8 cellular contexts compared by ENCODE assay signal in genomic region chr3:40456279-40456939, GRCh38. TPM values are rescaled to one million over a fixed set of nuclear protein-coding genes. Genes with fewer than 3 reads are reported as not detected.
A peak's percentile ranks its signal among the peaks of the same experiment; 100 is the strongest.
DNase-seq lines count a peak whose midpoint lies in the region; ATAC-seq, FAIRE-seq and TF ChIP-seq lines count a peak whose summit lies in the region.

No MANE protein-coding gene starts in this region.

- peak overlapping the region; percentile 92 for H3K27ac Mint-ChIP-seq in activated CD4-positive, alpha-beta T cell treated with anti-CD3 and anti-CD28 coated beads, Interleukin-2, amount 10 ng/mL, durations not matched to agents 7 days and 5 days

- peaks cover 60% of the 10 kb centered on the region for H3K4me1 ChIP-seq in HepG2 (ENCODE audit: insufficient read depth, low read length)
- peaks cover 20 to 44% of the 10 kb centered on the region in 2 donors for H3K4me1 ChIP-seq in thoracic aorta (ENCODE audit: control insufficient read depth in 1 of 2, low read depth in 2 of 2)

- no peak for FAIRE-seq in HepG2 (lab: Jason Lieb, UNC)

- H3K27me3 ChIP-seq in HepG2 (ENCODE audit: control insufficient read depth in 1 of 2, insufficient read depth in 2 of 2, low read length in 2 of 2) (no peaks in the 10 kb centered on the region; a peak in 1 of 5 replicates), thoracic aorta (replicated peaks; ENCODE audit: insufficient read depth) (no peaks in the 10 kb centered on the region)

- intact Hi-C loops in HepG2 (cut with micrococcal nuclease; ENCODE audit: unreplicated experiment) = loop anchor here (2.0 to 10.0 kb wide), 3 partner anchors 51 to 648 kb away; partner anchors contain the start of genes ZNF620 and ZNF621

- no peak for DNase-seq in activated CD4-positive, alpha-beta T cell treated with anti-CD3 and anti-CD28 coated beads, Interleukin-2, amount 10 ng/mL, durations not matched to agents 7 days and 5 days
- no peak for DNase-seq in activated CD4-positive, alpha-beta T cell treated with anti-CD3 and anti-CD28 coated beads, Interleukin-2, amount 50 U/mL, for 4 hours
- no peak for DNase-seq in astrocyte of the cerebellum (ENCODE audit: low read depth)
- no peak for DNase-seq in HepG2 (ENCODE audit: low spot score)
- no peak for DNase-seq in thoracic aorta (ENCODE audit: low spot score)
- no peak for DNase-seq in cortex of kidney (lab: John Stamatoyannopoulos, UW)
- DNase-seq in A172 (ENCODE audit: low spot score) = no peak
- DNase-seq in stimulated activated CD8-positive, alpha-beta memory T cell treated with anti-CD3 and anti-CD28 coated beads, Interleukin-4, amount 100 ng/mL, for 48 hours = no peak

- in situ Hi-C loops in astrocyte of the cerebellum (cut with HindIII; ENCODE audit: low sequenced_read_pairs) (no loop called here), HepG2 (cut with HindIII; ENCODE audit: extremely low pct_ligation_motif_present, low pct_unique_long_range_greater_than_20kb) (loop anchor here (10.0 kb wide), 1 partner anchor 142 kb away; no protein-coding TSS in a partner anchor)

- H3K9me3 ChIP-seq in HepG2 (ENCODE audit: low read length) (no peaks in the 10 kb centered on the region), thoracic aorta (no peaks in the 10 kb centered on the region)

- H3K9ac ChIP-seq in HepG2 (ENCODE audit: insufficient read depth, low read depth, low read length) = peak overlapping the region; percentile 98

- H3K36me3 ChIP-seq in HepG2 (replicated peaks in 1 of 2; ENCODE audit: control insufficient read depth in 1 of 2, insufficient read depth in 2 of 2, low read length in 2 of 2) (peaks cover 8 to 19% of the 10 kb centered on the region in 2 experiments), thoracic aorta (peaks cover 18% of the 10 kb centered on the region)

- peaks cover 21% of the 10 kb centered on the region for H4K20me1 ChIP-seq in HepG2 (ENCODE audit: insufficient read depth, low read length)

- peaks cover 68% of the 10 kb centered on the region for H3K4me1 Mint-ChIP-seq in activated CD4-positive, alpha-beta T cell treated with anti-CD3 and anti-CD28 coated beads, Interleukin-2, amount 10 ng/mL, durations not matched to agents 7 days and 5 days

- peaks cover 29% of the 10 kb centered on the region for H3K36me3 Mint-ChIP-seq in activated CD4-positive, alpha-beta T cell treated with anti-CD3 and anti-CD28 coated beads, Interleukin-2, amount 10 ng/mL, durations not matched to agents 7 days and 5 days (ENCODE audit: low read depth)

- H3K9me3 Mint-ChIP-seq in activated CD4-positive, alpha-beta T cell treated with anti-CD3 and anti-CD28 coated beads, Interleukin-2, amount 10 ng/mL, durations not matched to agents 7 days and 5 days = no peaks in the 10 kb centered on the region

- H3K27ac ChIP-seq in HepG2 (ENCODE audit: extremely low read length, insufficient read depth, low read length) (peak overlapping the region; percentile 86), thoracic aorta (peak overlapping the region; percentile 82 to 85)

- TSS peak; percentile 94 for BruUV-seq in HepG2 (replicated peaks; lab: Mats Ljungman, UMichigan)

- peak overlapping the region; percentile 83 for H3K4me3 Mint-ChIP-seq in activated CD4-positive, alpha-beta T cell treated with anti-CD3 and anti-CD28 coated beads, Interleukin-2, amount 10 ng/mL, durations not matched to agents 7 days and 5 days

- no peak for TF ChIP-seq EP300 in HepG2 (IDR thresholded peaks at IDR 0.05; ENCODE audit: low read depth in 2 of 2, low read length in 2 of 2)
- no peak for TF ChIP-seq EP300 in HepG2 (CRISPR knock-in tag; IDR thresholded peaks at IDR 0.05; ENCODE audit: borderline replicate concordance)

- H3K27me3 Mint-ChIP-seq in activated CD4-positive, alpha-beta T cell treated with anti-CD3 and anti-CD28 coated beads, Interleukin-2, amount 10 ng/mL, durations not matched to agents 7 days and 5 days = no peaks in the 10 kb centered on the region

- 66% methylated on average over 27 of the region's 29 CpGs for WGBS in HepG2 (ENCODE audit: low lambda C conversion rate)

- CTCF ChIA-PET in activated CD4-positive, alpha-beta T cell treated with anti-CD3 and anti-CD28 coated beads, Interleukin-2, amount 10 ng/mL, durations not matched to agents 7 days and 5 days (lab: Charles Lee) = no interaction called here
- CTCF ChIA-PET in HepG2 (lab: Yijun Ruan, JAX; ENCODE audit: low intra/inter-chr PET ratio, low total read pairs) = no interaction called here

- H2AFZ ChIP-seq in HepG2 (ENCODE audit: low read length) = no peak overlapping the region

- ATAC-seq in HepG2 (no peak), thoracic aorta (ENCODE audit: insufficient number of reproducible peaks, low FRiP score, low read depth) (no peak)

- peak overlapping the region; percentile 71 for H3K4me2 ChIP-seq in HepG2 (ENCODE audit: low read depth, low read length)

- peaks cover 33% of the 10 kb centered on the region for H3K79me2 ChIP-seq in HepG2 (ENCODE audit: insufficient read depth, low read length)

- peak overlapping the region; percentile 90 for H3K4me3 ChIP-seq in astrocyte of the cerebellum (ENCODE audit: low read depth, low read length)
- H3K4me3 ChIP-seq in HepG2 (replicated peaks in 1 of 3; ENCODE audit: insufficient read depth in 1 of 3, low read depth in 2 of 3, low read length in 3 of 3) = peak overlapping the region; percentile 80 to 98 (median 84)
- H3K4me3 ChIP-seq in thoracic aorta = peak overlapping the region; percentile 95

- no peak for TF ChIP-seq CTCF in astrocyte of the cerebellum (IDR thresholded peaks at IDR 0.05; ENCODE audit: low read depth, low read length, missing control alignments)
- TF ChIP-seq CTCF in HepG2 (CRISPR knock-in tag; IDR thresholded peaks at IDR 0.05) = no peak
- TF ChIP-seq CTCF in thoracic aorta (IDR thresholded peaks at IDR 0.05) = no peak

- TF ChIP-seq POLR2A in HepG2 (IDR thresholded peaks at IDR 0.05; ENCODE audit: insufficient read depth in 1 of 2, low read depth in 2 of 2, low read length in 2 of 2) = no peak

- POLR2A ChIA-PET in activated CD4-positive, alpha-beta T cell treated with anti-CD3 and anti-CD28 coated beads, Interleukin-2, amount 10 ng/mL, durations not matched to agents 7 days and 5 days (lab: Charles Lee) = interaction anchor here (0.6 kb wide), 2 partner anchors 10 to 12 kb away, joined by 4 read pairs; no protein-coding TSS in a partner anchor
- POLR2A ChIA-PET in HepG2 (lab: Yijun Ruan, JAX) = interaction anchor here (0.9 to 3.9 kb wide), 15 partner anchors 9 to 821 kb away, joined by 3 to 37 read pairs (median 6); partner anchors contain the start of genes CTNNB1, EIF1B, ZNF619 and ZNF620

- no peak for TF ChIP-seq RAD21 in HepG2 (CRISPR knock-in tag; IDR thresholded peaks at IDR 0.05)

RNA-seq across cellular contexts. Expression of gene RPL14, which starts 0.7 kb away (rescaled TPM):
- total RNA-seq in activated CD4-positive, alpha-beta T cell treated with anti-CD3 and anti-CD28 coated beads, Interleukin-2, amount 10 ng/mL, durations not matched to agents 7 days and 5 days = 1,000 to 10,000 TPM; 2,359 to 2,726 TPM
- total RNA-seq in HepG2 (2016; rRNA removed; fragmentation: Illumina TruSeq; extraction: Trizol) (1,291 and 1,534 TPM in 2 replicates), thoracic aorta (100 to 1,000 TPM; 145 to 291 TPM)
- 1,420 and 1,565 TPM in 2 replicates for total RNA-seq in HepG2 (2016; cell fraction: cytosol; rRNA removed; fragmentation: Illumina TruSeq; extraction: Trizol; ENCODE audit: low read depth)
- 1,291 and 1,624 TPM in 2 replicates for total RNA-seq in HepG2 (2016; cell fraction: insoluble cytoplasmic fraction; rRNA removed; fragmentation: Illumina TruSeq; extraction: Trizol)
- 2,440 and 2,539 TPM in 2 replicates for total RNA-seq in HepG2 (2016; cell fraction: membrane; rRNA removed; fragmentation: Illumina TruSeq; extraction: Trizol)
- total RNA-seq in HepG2 (2016; cell fraction: nucleus; rRNA removed; fragmentation: Illumina TruSeq; extraction: Trizol) = 404 and 486 TPM in 2 replicates
- polyA plus RNA-seq in HepG2 (2011; rRNA removed) = 502 and 554 TPM in 2 replicates
- polyA plus RNA-seq in HepG2 (2011; cell fraction: cytosol; rRNA removed) = 480 and 499 TPM in 2 replicates
- 133 TPM in 2 replicates for polyA plus RNA-seq in HepG2 (2011; cell fraction: nucleus; rRNA removed)
- 2,003 and 2,065 TPM in 2 replicates for polyA plus RNA-seq in HepG2 (2012)
- polyA plus RNA-seq in HepG2 (2016; cell fraction: cytosol; fragmentation: Illumina TruSeq; extraction: Trizol; ENCODE audit: low read depth) = 2,396 and 2,553 TPM in 2 replicates
- polyA plus RNA-seq in HepG2 (2016; cell fraction: insoluble cytoplasmic fraction; fragmentation: Illumina TruSeq; extraction: Trizol; ENCODE audit: low read depth) = 1,996 and 2,029 TPM in 2 replicates
- polyA plus RNA-seq in HepG2 (2016; cell fraction: membrane; fragmentation: Illumina TruSeq; extraction: Trizol; ENCODE audit: low read depth) = 3,179 and 3,263 TPM in 2 replicates
- polyA plus RNA-seq in HepG2 (2016; cell fraction: nucleus; fragmentation: Illumina TruSeq; extraction: Trizol; ENCODE audit: insufficient read depth, low read depth) = 859 TPM in 2 replicates
- polyA minus RNA-seq in HepG2 (2011; rRNA and poly(A)+ RNA removed; ENCODE audit: low replicate concordance) = 440 and 569 TPM in 2 replicates
- polyA minus RNA-seq in HepG2 (2011; cell fraction: cytosol; rRNA and poly(A)+ RNA removed) = 617 and 745 TPM in 2 replicates
- polyA minus RNA-seq in HepG2 (2011; cell fraction: nucleus; rRNA and poly(A)+ RNA removed) = 167 and 200 TPM in 2 replicates
- total RNA-seq in A172 (2014; rRNA removed; shearing (Covaris generic)) = 313 and 589 TPM in 2 replicates

RNA-seq across cellular contexts. Expression of gene ZNF619, which starts 20.5 kb away (rescaled TPM):
- 1 to 10 TPM; 9.5 to 9.8 TPM for total RNA-seq in activated CD4-positive, alpha-beta T cell treated with anti-CD3 and anti-CD28 coated beads, Interleukin-2, amount 10 ng/mL, durations not matched to agents 7 days and 5 days
- total RNA-seq in HepG2 (2016; rRNA removed; fragmentation: Illumina TruSeq; extraction: Trizol) (4.9 and 5.2 TPM in 2 replicates), thoracic aorta (1 to 10 TPM; 3.8 to 4.0 TPM)
- total RNA-seq in HepG2 (2016; cell fraction: cytosol; rRNA removed; fragmentation: Illumina TruSeq; extraction: Trizol; ENCODE audit: low read depth) = 0.40 and 0.88 TPM in 2 replicates
- 4.5 and 5.1 TPM in 2 replicates for total RNA-seq in HepG2 (2016; cell fraction: insoluble cytoplasmic fraction; rRNA removed; fragmentation: Illumina TruSeq; extraction: Trizol)
- total RNA-seq in HepG2 (2016; cell fraction: membrane; rRNA removed; fragmentation: Illumina TruSeq; extraction: Trizol) = 1.6 and 1.8 TPM in 2 replicates
- 4.0 and 5.1 TPM in 2 replicates for total RNA-seq in HepG2 (2016; cell fraction: nucleus; rRNA removed; fragmentation: Illumina TruSeq; extraction: Trizol)
- 0.83 and 1.0 TPM in 2 replicates for polyA plus RNA-seq in HepG2 (2011; rRNA removed)
- polyA plus RNA-seq in HepG2 (2011; cell fraction: cytosol; rRNA removed) = 0.83 and 0.95 TPM in 2 replicates
- 1.5 and 1.9 TPM in 2 replicates for polyA plus RNA-seq in HepG2 (2011; cell fraction: nucleus; rRNA removed)
- polyA plus RNA-seq in HepG2 (2012) = 0.97 and 1.1 TPM in 2 replicates
- 0.11 and 0.15 TPM in 2 replicates for polyA plus RNA-seq in HepG2 (2016; cell fraction: cytosol; fragmentation: Illumina TruSeq; extraction: Trizol; ENCODE audit: low read depth)
- polyA plus RNA-seq in HepG2 (2016; cell fraction: insoluble cytoplasmic fraction; fragmentation: Illumina TruSeq; extraction: Trizol; ENCODE audit: low read depth) = 2.4 TPM in 2 replicates
- polyA plus RNA-seq in HepG2 (2016; cell fraction: membrane; fragmentation: Illumina TruSeq; extraction: Trizol; ENCODE audit: low read depth) = 0.53 and 0.58 TPM in 2 replicates
- polyA plus RNA-seq in HepG2 (2016; cell fraction: nucleus; fragmentation: Illumina TruSeq; extraction: Trizol; ENCODE audit: insufficient read depth, low read depth) = 2.7 and 3.1 TPM in 2 replicates
- 4.6 and 6.5 TPM in 2 replicates for polyA minus RNA-seq in HepG2 (2011; rRNA and poly(A)+ RNA removed; ENCODE audit: low replicate concordance)
- 2.4 and 2.9 TPM in 2 replicates for polyA minus RNA-seq in HepG2 (2011; cell fraction: cytosol; rRNA and poly(A)+ RNA removed)
- polyA minus RNA-seq in HepG2 (2011; cell fraction: nucleus; rRNA and poly(A)+ RNA removed) = 5.2 and 5.3 TPM in 2 replicates
- 4.9 and 5.1 TPM in 2 replicates for total RNA-seq in A172 (2014; rRNA removed; shearing (Covaris generic))

RNA-seq across cellular contexts. Expression of gene ZNF620, which starts 49.4 kb away (rescaled TPM):
- 1 to 10 TPM; 5.5 to 5.6 TPM for total RNA-seq in activated CD4-positive, alpha-beta T cell treated with anti-CD3 and anti-CD28 coated beads, Interleukin-2, amount 10 ng/mL, durations not matched to agents 7 days and 5 days
- total RNA-seq in HepG2 (2016; rRNA removed; fragmentation: Illumina TruSeq; extraction: Trizol) = 12.2 and 16.3 TPM in 2 replicates
- total RNA-seq in HepG2 (2016; cell fraction: cytosol; rRNA removed; fragmentation: Illumina TruSeq; extraction: Trizol; ENCODE audit: low read depth) = 1.7 and 2.7 TPM in 2 replicates
- total RNA-seq in HepG2 (2016; cell fraction: insoluble cytoplasmic fraction; rRNA removed; fragmentation: Illumina TruSeq; extraction: Trizol) = 12.6 and 17.8 TPM in 2 replicates
- total RNA-seq in HepG2 (2016; cell fraction: membrane; rRNA removed; fragmentation: Illumina TruSeq; extraction: Trizol) = 7.8 and 9.2 TPM in 2 replicates
- 6.7 and 8.5 TPM in 2 replicates for total RNA-seq in HepG2 (2016; cell fraction: nucleus; rRNA removed; fragmentation: Illumina TruSeq; extraction: Trizol)
- polyA plus RNA-seq in HepG2 (2011; rRNA removed) = 2.3 TPM in 2 replicates
- 1.9 and 2.1 TPM in 2 replicates for polyA plus RNA-seq in HepG2 (2011; cell fraction: cytosol; rRNA removed)
- polyA plus RNA-seq in HepG2 (2011; cell fraction: nucleus; rRNA removed) = 2.3 and 2.8 TPM in 2 replicates
- polyA plus RNA-seq in HepG2 (2012) = 1.8 and 2.9 TPM in 2 replicates
- polyA plus RNA-seq in HepG2 (2016; cell fraction: cytosol; fragmentation: Illumina TruSeq; extraction: Trizol; ENCODE audit: low read depth) = 0.79 and 0.89 TPM in 2 replicates
- polyA plus RNA-seq in HepG2 (2016; cell fraction: insoluble cytoplasmic fraction; fragmentation: Illumina TruSeq; extraction: Trizol; ENCODE audit: low read depth) = 8.3 and 9.0 TPM in 2 replicates
- 3.1 TPM in 2 replicates for polyA plus RNA-seq in HepG2 (2016; cell fraction: membrane; fragmentation: Illumina TruSeq; extraction: Trizol; ENCODE audit: low read depth)
- polyA plus RNA-seq in HepG2 (2016; cell fraction: nucleus; fragmentation: Illumina TruSeq; extraction: Trizol; ENCODE audit: insufficient read depth, low read depth) = 5.5 and 7.0 TPM in 2 replicates
- polyA minus RNA-seq in HepG2 (2011; rRNA and poly(A)+ RNA removed; ENCODE audit: low replicate concordance) = 0.16 and 1.7 TPM in 2 replicates
- 3.1 and 3.7 TPM in 2 replicates for polyA minus RNA-seq in HepG2 (2011; cell fraction: cytosol; rRNA and poly(A)+ RNA removed)
- polyA minus RNA-seq in HepG2 (2011; cell fraction: nucleus; rRNA and poly(A)+ RNA removed) = 5.2 and 8.2 TPM in 2 replicates
- total RNA-seq in thoracic aorta = 1 to 10 TPM; 2.8 to 3.1 TPM
- 2.5 and 2.7 TPM in 2 replicates for total RNA-seq in A172 (2014; rRNA removed; shearing (Covaris generic))
